8 cellular contexts compared by ENCODE assay signal in genomic region chr2:20050712-20051517, GRCh38. TPM values are rescaled to one million over a fixed set of nuclear protein-coding genes. Genes with fewer than 3 reads are reported as not detected.
DNase-seq lines count a peak whose midpoint lies in the region; ATAC-seq and TF ChIP-seq lines count a peak whose summit lies in the region.

No MANE protein-coding gene starts in this region.

- POLR2A ChIA-PET in Caco-2 (lab: Charles Lee): interaction anchor here (0.6 to 1.8 kb wide), 7 partner anchors 8 to 164 kb away, joined by 3 to 7 read pairs (median 6); no protein-coding TSS in a partner anchor

- H3K4me2 ChIP-seq in OCI-LY3 (ENCODE audit: low read length): peak overlapping the region; percentile 94

- peaks cover 51% of the 10 kb centered on the region for H3K79me2 ChIP-seq in OCI-LY3 (ENCODE audit: low read length)

- H3K27me3 ChIP-seq in Caco-2 (replicated peaks; ENCODE audit: control insufficient read depth, insufficient read depth, low read length) (no peaks in the 10 kb centered on the region), OCI-LY3 (ENCODE audit: low read depth, low read length) (no peaks in the 10 kb centered on the region), right cardiac atrium (ENCODE audit: control insufficient read depth, insufficient read depth) (no peaks in the 10 kb centered on the region)

- H3K36me3 ChIP-seq in Caco-2 (ENCODE audit: control insufficient read depth, insufficient read depth, low read length): no peaks in the 10 kb centered on the region
- H3K36me3 ChIP-seq in OCI-LY3 (replicated peaks; ENCODE audit: low read depth, low read length): no peaks in the 10 kb centered on the region

- peak overlapping the region; percentile 55; the same call in 1 of the 2 replicates for H2AFZ ChIP-seq in OCI-LY3 (ENCODE audit: low read depth, low read length)

- CTCF ChIA-PET in Caco-2 (lab: Charles Lee): interaction anchor here (0.7 to 3.5 kb wide), 10 partner anchors 15 to 240 kb away, joined by 3 to 33 read pairs (median 5); partner anchors contain the start of gene SDC1

- H3K4me3 ChIP-seq in Caco-2 (ENCODE audit: low read depth, low read length) (peak overlapping the region; percentile 98), OCI-LY3 (ENCODE audit: low read length) (peak overlapping the region; percentile 95), right cardiac atrium (ENCODE audit: low read length) (peak overlapping the region; percentile 97)

- H4K20me1 ChIP-seq in OCI-LY3 (ENCODE audit: insufficient read depth, low read length): peaks cover 25% of the 10 kb centered on the region

- no peak overlapping the region for H3K27ac Mint-ChIP-seq in Caco-2 (ENCODE audit: unreplicated experiment)

- no peaks in the 10 kb centered on the region for H3K27me3 Mint-ChIP-seq in Caco-2 (ENCODE audit: insufficient read depth, unreplicated experiment)

- H3K9me3 Mint-ChIP-seq in Caco-2 (ENCODE audit: unreplicated experiment): no peaks in the 10 kb centered on the region

- no peaks in the 10 kb centered on the region for H3K36me3 Mint-ChIP-seq in Caco-2 (ENCODE audit: insufficient read depth, unreplicated experiment)

- ATAC-seq in GM19324 (IDR thresholded peaks at IDR 0.05; ENCODE audit: low FRiP score, unreplicated experiment): peak; percentile 28
- ATAC-seq in HG03196 (IDR thresholded peaks at IDR 0.05; ENCODE audit: unreplicated experiment): peak; percentile 26
- ATAC-seq in right cardiac atrium: peak; percentile 2 to 17

- no peak overlapping the region for H3K4me3 Mint-ChIP-seq in Caco-2 (ENCODE audit: unreplicated experiment)

- intact Hi-C loops in Caco-2 (cut with micrococcal nuclease; ENCODE audit: unreplicated experiment) (loop anchor here (1.0 to 2.0 kb wide), 6 partner anchors 21 to 94 kb away; partner anchors contain the start of gene WDR35), right cardiac atrium (cut with DNase I) (no loop called here), posterior cingulate gyrus (cut with DNase I) (loop anchor here (2.0 to 5.0 kb wide), 2 partner anchors 60 to 149 kb away; partner anchors contain the start of genes TTC32 and WDR35)

- peaks cover 21% of the 10 kb centered on the region for H3K4me1 Mint-ChIP-seq in Caco-2 (ENCODE audit: low read depth, unreplicated experiment)

- H3K4me1 ChIP-seq in Caco-2 (peaks cover 29% of the 10 kb centered on the region), OCI-LY3 (ENCODE audit: low read length) (peaks cover 18% of the 10 kb centered on the region), right cardiac atrium (ENCODE audit: control insufficient read depth, insufficient read depth, low read length) (no peaks in the 10 kb centered on the region)

- under 1% methylated on average over 44 of the region's 44 CpGs for WGBS in right cardiac atrium

- H3K27ac ChIP-seq in OCI-LY3 (ENCODE audit: low read length) (peak overlapping the region; percentile 64), angular gyrus (ENCODE audit: low read depth, low read length) (peak overlapping the region; percentile 100), right cardiac atrium (ENCODE audit: low read length) (peak overlapping the region; percentile 100)

- TSS peak; percentile 38 for BruUV-seq in Caco-2 (replicated peaks; lab: Mats Ljungman, UMichigan)

- peak overlapping the region; percentile 84 for H3K9ac ChIP-seq in OCI-LY3 (ENCODE audit: low read length)

- DNase-seq in Caco-2 (peak; percentile 67 to 70), right cardiac atrium (peak; percentile 47 to 75 (median 73)), posterior cingulate gyrus (peak in 9 of 10 donors; percentile 22 to 88 (median 50)), AML-193 (lab: John Stamatoyannopoulos, UW) (no peak)

- no peaks in the 10 kb centered on the region for H3K9me3 ChIP-seq in Caco-2
- no peaks in the 10 kb centered on the region for H3K9me3 ChIP-seq in OCI-LY3 (ENCODE audit: insufficient read depth, low read length)
- H3K9me3 ChIP-seq in right cardiac atrium (ENCODE audit: control insufficient read depth, low read length): no peaks in the 10 kb centered on the region

- TF ChIP-seq CTCF in Caco-2 (IDR thresholded peaks at IDR 0.05; ENCODE audit: insufficient read depth in 1 of 2, low read depth in 1 of 2, low read length in 1 of 2, severe bottlenecking in 1 of 2, unreplicated experiment in 1 of 2): peak in 1 of 2 experiments; percentile 47
- TF ChIP-seq CTCF in OCI-LY3 (IDR thresholded peaks at IDR 0.05; ENCODE audit: low read depth, low read length): peak; percentile 38; the same call in 1 of the 2 replicates

RNA-seq across cellular contexts. Expression of gene LAPTM4A, which starts 0.5 kb away (rescaled TPM):
- total RNA-seq in Caco-2 (2022): 121 and 140 TPM in 2 replicates
- 100 to 1,000 TPM; 178 to 208 (median 191) TPM for total RNA-seq in right cardiac atrium
- polyA plus RNA-seq in right cardiac atrium: 224 TPM

RNA-seq across cellular contexts. Expression of gene MATN3, which starts 38.4 kb away (rescaled TPM):
- total RNA-seq in Caco-2 (2022): 16.2 and 18.1 TPM in 2 replicates
- total RNA-seq in right cardiac atrium: under 1 TPM; 0.23 to 0.38 (median 0.30) TPM
- 0.29 TPM for polyA plus RNA-seq in right cardiac atrium

Comparison
In these comparisons a context has a peak if more than half of its experiments do, and no peak if none do; other contexts are left out.
1. DNase-seq: peak in Caco-2 (2 of 2), right cardiac atrium (3 of 3) and posterior cingulate gyrus (9 of 10); none in AML-193 (0 of 2).
2. RNA of gene MATN3, which starts 38.4 kb away (total RNA-seq): 16.2 to 18.1 TPM in Caco-2; 0.23 to 0.38 TPM in right cardiac atrium; every median in the first group is over 10 times any median in the second.
3. intact Hi-C loops: an anchor here in Caco-2 (1.0 to 2.0 kb wide) and posterior cingulate gyrus (2.0 to 5.0 kb wide); none called in right cardiac atrium.
4. Peak in every context shown above with its lines, with median percentiles within 50 percentile points of each other: H3K4me3 ChIP-seq, ATAC-seq and H3K27ac ChIP-seq.